ENCODE assay signal across 1 cellular context in genomic region chr17:57536289-57536688, GRCh38.
TF ChIP-seq lines count a peak whose summit lies in the region.

No MANE protein-coding gene starts in this region.

TF ChIP-seq in IMR-90, 13 proteins besides CTCF, POLR2A, EP300 and RAD21 (continued from another document):
- no peak for TF ChIP-seq ELK1 (IDR thresholded peaks at IDR 0.05; ENCODE audit: borderline replicate concordance, low read depth, low read length)
- TF ChIP-seq CHD1 (IDR thresholded peaks at IDR 0.05; ENCODE audit: low read depth, low read length): no peak
- no peak for TF ChIP-seq CEBPB (IDR thresholded peaks at IDR 0.05; ENCODE audit: low read depth, low read length)
- TF ChIP-seq MXI1 (IDR thresholded peaks at IDR 0.05; ENCODE audit: borderline replicate concordance, low read depth, low read length): no peak
- TF ChIP-seq MAZ (IDR thresholded peaks at IDR 0.05; ENCODE audit: borderline replicate concordance, low read depth, low read length): no peak
- TF ChIP-seq USF2 (IDR thresholded peaks at IDR 0.05; ENCODE audit: low read depth, low read length): no peak
